13 cellular contexts compared by ENCODE assay signal in the genomic region with DNA sequence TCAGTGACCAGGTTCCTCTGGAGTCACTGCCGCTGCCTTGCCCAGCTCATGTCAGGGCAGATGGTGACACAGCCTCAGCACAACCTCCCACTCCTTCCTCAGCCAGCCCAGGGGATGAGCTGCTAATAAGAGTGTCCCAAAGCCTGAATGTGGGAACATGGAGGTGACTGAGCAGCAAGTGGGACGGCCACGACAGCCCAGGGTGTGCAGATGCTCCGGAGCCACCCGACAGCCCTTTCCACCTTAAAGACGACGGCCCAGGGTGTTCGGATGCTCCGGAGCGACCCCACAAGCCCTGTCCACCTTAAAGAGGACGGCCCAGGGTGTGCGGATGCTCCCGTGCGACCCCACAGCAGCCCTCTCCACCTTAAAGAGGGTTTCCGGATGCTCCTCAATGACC.
A peak's percentile ranks its signal among the peaks of the same experiment; 100 is the strongest.
DNase-seq lines count a peak whose midpoint lies in the region; ATAC-seq and TF ChIP-seq lines count a peak whose summit lies in the region.
"Had no signal": no experiment of that assay in that cellular context is flagged by ENCODE, and none has a peak within 500 bp of the region (broad histone marks: within the 10 kb centered on the region; RNA-seq: fewer than 3 reads in every experiment).

No MANE protein-coding gene starts in this region.

- peak; percentile 77 for DNase-seq in osteoblast (ENCODE audit: insufficient read length, low spot score, missing footprints)
- DNase-seq in tibial artery = peak in 1 of 2 donors; percentile 66
- DNase-seq in H7 = no peak
- DNase-seq in BE2C = no peak
- DNase-seq: NCI-H1436, NCI-H2081 treated with DMSO at 0.1 percent for 48 hours, NCI-H226, NCI-H69, PC-3 had no signal

- intact Hi-C loops in tibial artery (cut with DNase I; ENCODE audit: low total_unique reads) = no loop called here

- no peaks in the 10 kb centered on the region for H3K9me2 ChIP-seq in OCI-LY1 (ENCODE audit: low read depth, low read length)

- WGBS in gastroesophageal sphincter (ENCODE audit: low coverage in 1 of 2), 2 donors = 80 to 85% methylated on average over 1 to 6 of the region's 15 CpGs

- peaks cover 81% of the 10 kb centered on the region for H3K4me1 ChIP-seq in OCI-LY1 (ENCODE audit: insufficient read depth, low read length, severe bottlenecking)
- peaks cover 0 to 85% (median 22%) of the 10 kb centered on the region in 3 donors for H3K4me1 ChIP-seq in gastroesophageal sphincter
- peaks cover 52% of the 10 kb centered on the region for H3K4me1 ChIP-seq in osteoblast (ENCODE audit: insufficient read depth, low read length)
- peaks cover 0 to 85% (median 49%) of the 10 kb centered on the region in 4 donors for H3K4me1 ChIP-seq in tibial artery
- no peaks in the 10 kb centered on the region for H3K4me1 ChIP-seq in BE2C

- H3K27ac ChIP-seq in OCI-LY1 (ENCODE audit: low read depth, low read length, poor library complexity, severe bottlenecking) (peak overlapping the region; percentile 95), gastroesophageal sphincter (peak overlapping the region in 2 of 4 donors; percentile 22 to 75), osteoblast (ENCODE audit: low read depth, low read length) (peak overlapping the region; percentile 96), tibial artery (peak overlapping the region; percentile 82 to 93)
- H3K27ac ChIP-seq: BLaER1 treated with 17β-estradiol and CSF1 and Interleukin-3, amounts not matched to agents 10 nM and 100 nM had no signal

- H3K4me2 ChIP-seq in OCI-LY1 (ENCODE audit: low read length) = peak overlapping the region; percentile 91; the same call in 1 of the 2 replicates
- H3K4me2 ChIP-seq in osteoblast (ENCODE audit: insufficient read depth, low read length) = peak overlapping the region; percentile 59

- no peaks in the 10 kb centered on the region for H3K27me3 ChIP-seq in OCI-LY1 (ENCODE audit: insufficient read depth, low read length)
- H3K27me3 ChIP-seq in gastroesophageal sphincter = no peaks in the 10 kb centered on the region
- H3K27me3 ChIP-seq in osteoblast (ENCODE audit: insufficient read depth, low read length) = no peaks in the 10 kb centered on the region
- no peaks in the 10 kb centered on the region for H3K27me3 ChIP-seq in tibial artery
- no peaks in the 10 kb centered on the region for H3K27me3 ChIP-seq in H7 (ENCODE audit: control insufficient read depth, insufficient read depth, low read length)
- H3K27me3 ChIP-seq in BE2C = no peaks in the 10 kb centered on the region

- no peak for TF ChIP-seq EP300 in gastroesophageal sphincter (IDR thresholded peaks at IDR 0.05)

- no peak overlapping the region for H2AFZ ChIP-seq in OCI-LY1 (ENCODE audit: low read length)
- no peak overlapping the region for H2AFZ ChIP-seq in osteoblast (ENCODE audit: low read length)

- H3K9me3 ChIP-seq in OCI-LY1 (ENCODE audit: low read length) (no peaks in the 10 kb centered on the region), gastroesophageal sphincter (no peaks in the 10 kb centered on the region), osteoblast (ENCODE audit: low read depth, low read length) (no peaks in the 10 kb centered on the region), tibial artery (no peaks in the 10 kb centered on the region), BE2C (no peaks in the 10 kb centered on the region)
- H3K9me3 ChIP-seq: BLaER1 treated with 17β-estradiol and CSF1 and Interleukin-3, amounts not matched to agents 10 nM and 100 nM had no signal

- peak overlapping the region; percentile 33; the same call in 1 of the 2 replicates for H3K9ac ChIP-seq in OCI-LY1 (ENCODE audit: low read length)
- H3K9ac ChIP-seq: BLaER1 treated with 17β-estradiol and CSF1 and Interleukin-3, amounts not matched to agents 10 nM and 100 nM had no signal

- 0 out of 2 replicates have a peak, but pooled peaks cover 5% of the 10 kb centered on the region for H3F3A ChIP-seq in OCI-LY1 (ENCODE audit: insufficient read depth, low read length)

- peak overlapping the region; percentile 7 for H3K4me3 ChIP-seq in OCI-LY1 (ENCODE audit: low read depth, low read length, poor library complexity, severe bottlenecking)
- H3K4me3 ChIP-seq in gastroesophageal sphincter = no peak overlapping the region
- no peak overlapping the region for H3K4me3 ChIP-seq in osteoblast (ENCODE audit: insufficient read depth, low read length)
- H3K4me3 ChIP-seq in tibial artery = no peak overlapping the region
- no peak overlapping the region for H3K4me3 ChIP-seq in H7 (ENCODE audit: insufficient read depth, low read depth, low read length)
- H3K4me3 ChIP-seq in BE2C (ENCODE audit: low read depth, low read length) = no peak overlapping the region
- H3K4me3 ChIP-seq: BLaER1 treated with 17β-estradiol and CSF1 and Interleukin-3, amounts not matched to agents 10 nM and 100 nM had no signal

- no peak for TF ChIP-seq CTCF in OCI-LY1 (IDR thresholded peaks at IDR 0.05; ENCODE audit: low read length)
- no peak for TF ChIP-seq CTCF in gastroesophageal sphincter (IDR thresholded peaks at IDR 0.05)
- TF ChIP-seq CTCF in osteoblast (IDR thresholded peaks at IDR 0.05; ENCODE audit: extremely low read depth, low read depth, low read length) = no peak
- no peak for TF ChIP-seq CTCF in tibial artery (IDR thresholded peaks at IDR 0.05)
- no peak for TF ChIP-seq CTCF in BE2C (IDR thresholded peaks at IDR 0.05; ENCODE audit: low read depth, low read length)

- H4K20me1 ChIP-seq in OCI-LY1 (ENCODE audit: insufficient read depth, low read length) = no peaks in the 10 kb centered on the region
- no peaks in the 10 kb centered on the region for H4K20me1 ChIP-seq in osteoblast (ENCODE audit: insufficient read depth, low read length)

- H3K79me2 ChIP-seq in OCI-LY1 (ENCODE audit: insufficient read depth, low read length) (peaks cover 55% of the 10 kb centered on the region), osteoblast (ENCODE audit: insufficient read depth, low read length) (peaks cover 91% of the 10 kb centered on the region)

- no peak for TF ChIP-seq POLR2A in gastroesophageal sphincter (IDR thresholded peaks at IDR 0.05)

- H3K36me3 ChIP-seq in OCI-LY1 (ENCODE audit: insufficient read depth, low read length) (peaks cover 22% of the 10 kb centered on the region), gastroesophageal sphincter (no peaks in the 10 kb centered on the region), osteoblast (ENCODE audit: insufficient read depth, low read length) (no peaks in the 10 kb centered on the region), tibial artery (no peaks in the 10 kb centered on the region), H7 (replicated peaks; ENCODE audit: control insufficient read depth, insufficient read depth, low read length) (no peaks in the 10 kb centered on the region), BE2C (no peaks in the 10 kb centered on the region)
- H3K36me3 ChIP-seq: BLaER1 treated with 17β-estradiol and CSF1 and Interleukin-3, amounts not matched to agents 10 nM and 100 nM had no signal

- ATAC-seq in gastroesophageal sphincter (peak; percentile 17), GM19023 (IDR thresholded peaks at IDR 0.05; ENCODE audit: unreplicated experiment) (no peak)
- ATAC-seq: PC-3 had no signal
